Comparison of ENCODE assay signal across 8 cellular contexts in the genomic region with DNA sequence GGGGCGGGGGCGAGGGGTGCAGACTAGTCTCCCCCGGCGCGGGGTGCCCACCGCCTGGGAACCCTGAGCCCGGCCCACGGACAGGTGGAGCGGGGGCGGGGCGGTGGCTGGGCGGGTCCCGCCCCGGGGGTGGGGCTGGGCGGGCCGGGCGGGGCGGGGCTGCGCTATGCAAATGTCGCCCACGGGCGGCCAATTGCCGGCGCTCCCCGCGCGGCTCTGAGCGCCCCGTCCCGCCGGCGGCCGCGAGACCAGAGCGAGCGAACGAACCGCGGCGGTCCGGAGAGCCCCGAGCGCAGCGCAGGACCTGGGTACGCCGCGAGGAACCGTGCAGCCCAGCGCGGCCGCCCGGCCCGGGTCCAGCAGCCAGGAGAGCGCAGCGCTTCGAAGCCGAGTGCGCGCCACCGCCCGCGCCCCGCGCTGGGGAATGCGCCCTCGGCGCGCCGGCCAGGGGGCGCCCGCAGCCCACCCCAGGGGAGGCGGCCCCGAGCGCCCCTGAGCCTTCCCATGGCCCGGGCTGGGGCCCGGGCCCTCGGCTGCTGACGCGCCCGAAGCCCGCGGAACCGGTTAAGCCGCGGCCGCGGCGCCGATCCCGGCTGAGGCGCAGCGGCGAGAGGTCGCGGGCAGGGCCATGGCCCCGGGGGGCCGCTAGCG. TPM values are rescaled to one million over a fixed set of nuclear protein-coding genes. Genes with fewer than 3 reads are reported as not detected.
DNase-seq lines count a peak whose midpoint lies in the region; ATAC-seq and TF ChIP-seq lines count a peak whose summit lies in the region.

TSS of gene SEMA3F (plus strand) at position 485 of the 651 bp plus-strand sequence. CDS start 4,299 bp downstream, outside the sequence.

- no peaks in the 10 kb centered on the region for H3K9me3 ChIP-seq in CD8-positive, alpha-beta T cell (ENCODE audit: low read length)
- H3K9me3 ChIP-seq in mammary epithelial cell (replicated peaks; ENCODE audit: insufficient read depth, low read length) = no peaks in the 10 kb centered on the region

- no peak for TF ChIP-seq CTCF in CD8-positive, alpha-beta T cell (IDR thresholded peaks at IDR 0.05)
- no peak for TF ChIP-seq CTCF in mammary epithelial cell (conservative IDR thresholded peaks at IDR 0.05 in 1 of 2, IDR thresholded peaks at IDR 0.05 in 1 of 2; ENCODE audit: extremely low read depth in 1 of 2, insufficient read depth in 1 of 2, low read depth in 1 of 2, low read length in 2 of 2)

- CTCF ChIA-PET in CD8-positive, alpha-beta T cell (lab: Charles Lee) = no interaction called here
- CTCF ChIA-PET in mammary epithelial cell (lab: Charles Lee; ENCODE audit: low non-redundant PET) = no interaction called here

- no peaks in the 10 kb centered on the region for H3K36me3 Mint-ChIP-seq in CD8-positive, alpha-beta T cell
- no peaks in the 10 kb centered on the region for H3K36me3 Mint-ChIP-seq in IgD-negative memory B cell

- H3K4me1 Mint-ChIP-seq in CD8-positive, alpha-beta T cell (ENCODE audit: low read depth) = peaks cover 12% of the 10 kb centered on the region
- peaks cover 0 to 7% (median 2%) of the 10 kb centered on the region in 3 donors for H3K4me1 Mint-ChIP-seq in IgD-negative memory B cell

- POLR2A ChIA-PET in CD8-positive, alpha-beta T cell (lab: Charles Lee) = no interaction called here

- peak; percentile 89 for ATAC-seq in CD8-positive, alpha-beta T cell
- ATAC-seq in GM19455 (IDR thresholded peaks at IDR 0.05; ENCODE audit: unreplicated experiment) = peak; percentile 74

- H3K4me3 Mint-ChIP-seq in CD8-positive, alpha-beta T cell = peak within 1 kb of the TSS; percentile 82
- peak within 1 kb of the TSS; percentile 79 to 92 (median 88) for H3K4me3 Mint-ChIP-seq in IgD-negative memory B cell

- peak within 1 kb of the TSS; percentile 39 for H3K4me3 ChIP-seq in CD8-positive, alpha-beta T cell (ENCODE audit: low read depth, low read length)
- peak within 1 kb of the TSS; percentile 69 to 84 (median 71) for H3K4me3 ChIP-seq in mammary epithelial cell (replicated peaks in 1 of 3; ENCODE audit: insufficient read depth in 1 of 3, low read depth in 2 of 3, low read length in 3 of 3)

- H3K79me2 ChIP-seq in mammary epithelial cell (ENCODE audit: insufficient read depth, low read length) = peaks cover 49% of the 10 kb centered on the region

- peaks cover 9% of the 10 kb centered on the region for H3K27me3 ChIP-seq in CD8-positive, alpha-beta T cell (ENCODE audit: insufficient read depth, low read length)
- no peaks in the 10 kb centered on the region for H3K27me3 ChIP-seq in mammary epithelial cell (ENCODE audit: insufficient read depth, low read length)

- no peaks in the 10 kb centered on the region for H4K20me1 ChIP-seq in mammary epithelial cell (ENCODE audit: insufficient read depth, low read length)

- intact Hi-C loops in CD8-positive, alpha-beta T cell (cut with DNase I, micrococcal nuclease) = loop anchor here (1.0 to 2.0 kb wide), 2 partner anchors 66 to 67 kb away; partner anchors contain the start of gene RBM5 (in 2 of the 2)
- intact Hi-C loops in mammary epithelial cell (cut with micrococcal nuclease) = loop anchor here (1.0 kb wide), 3 partner anchors 9 to 34 kb away; no protein-coding TSS in a partner anchor

- H3K4me1 ChIP-seq in CD8-positive, alpha-beta T cell (ENCODE audit: insufficient read depth, low read length) = peaks cover 9% of the 10 kb centered on the region
- peaks cover 70% of the 10 kb centered on the region for H3K4me1 ChIP-seq in mammary epithelial cell (ENCODE audit: insufficient read depth, low read length)

- H2AFZ ChIP-seq in mammary epithelial cell (ENCODE audit: low read depth, low read length) = peak within 1 kb of the TSS; percentile 6

- no peak within 1 kb of the TSS for H3K27ac Mint-ChIP-seq in CD8-positive, alpha-beta T cell
- H3K27ac Mint-ChIP-seq in IgD-negative memory B cell = peak within 1 kb of the TSS in 1 of 3 donors; percentile 53

- peak; percentile 22 to 73 (median 58) for DNase-seq in CD8-positive, alpha-beta T cell
- DNase-seq in UCSD-AML1 (lab: John Stamatoyannopoulos, UW; ENCODE audit: unreplicated experiment) = peak; percentile 81
- DNase-seq in mammary epithelial cell = peak; percentile 81
- peak; percentile 73 for DNase-seq in iris pigment epithelial cell (ENCODE audit: low read depth)
- peak; percentile 72 for DNase-seq in stimulated activated CD4-positive, alpha-beta T cell treated with anti-CD3 and anti-CD28 coated beads, Interleukin-15, amount 100 ng/mL, for 24 hours
- DNase-seq in SHP77 (lab: John Stamatoyannopoulos, UW) = no peak

- no peaks in the 10 kb centered on the region for H3K9me3 Mint-ChIP-seq in CD8-positive, alpha-beta T cell
- no peaks in the 10 kb centered on the region for H3K9me3 Mint-ChIP-seq in IgD-negative memory B cell

- H3K4me2 ChIP-seq in mammary epithelial cell (ENCODE audit: insufficient read depth, low read depth, low read length) = peak within 1 kb of the TSS; percentile 90

- H3K27me3 Mint-ChIP-seq in CD8-positive, alpha-beta T cell (ENCODE audit: low read depth) = peaks cover 31% of the 10 kb centered on the region
- H3K27me3 Mint-ChIP-seq in IgD-negative memory B cell = peaks cover 17% of the 10 kb centered on the region

- dilution Hi-C loops in mammary epithelial cell (cut with HindIII; ENCODE audit: low sequenced_read_pairs) = loop anchor here (5.0 kb wide), 2 partner anchors 37 to 92 kb away; partner anchors contain the start of gene GNAT1

- H3K36me3 ChIP-seq in CD8-positive, alpha-beta T cell (ENCODE audit: insufficient read depth, low read length) = no peaks in the 10 kb centered on the region
- H3K36me3 ChIP-seq in mammary epithelial cell (ENCODE audit: insufficient read depth, low read length) = no peaks in the 10 kb centered on the region

- 0% methylated on average over 5 of the region's 98 CpGs for WGBS in mammary epithelial cell (ENCODE audit: low coverage, missing lambda C conversion rate)

- H3K9ac ChIP-seq in mammary epithelial cell (ENCODE audit: insufficient read depth, low read length) = peak within 1 kb of the TSS; percentile 74

- in situ Hi-C loops in mammary epithelial cell (cut with MboI; ENCODE audit: low sequenced_read_pairs in 2 of 2) = no loop called here

- H3K27ac ChIP-seq in CD8-positive, alpha-beta T cell (ENCODE audit: low read depth, low read length) = no peak within 1 kb of the TSS
- H3K27ac ChIP-seq in mammary epithelial cell (ENCODE audit: insufficient read depth, low read depth, low read length) = peak within 1 kb of the TSS; percentile 67

- TSS peak; percentile 38 for BruUV-seq in mammary epithelial cell (replicated peaks; lab: Mats Ljungman, UMichigan)

RNA-seq across cellular contexts. Expression of gene SEMA3F, which starts in this region (rescaled TPM):
- under 1 TPM; 0.14 to 0.41 TPM for total RNA-seq in CD8-positive, alpha-beta T cell
- polyA plus RNA-seq in IgD-negative memory B cell = not detected
- total RNA-seq in mammary epithelial cell = 100 to 1,000 TPM; 102 to 129 TPM
- 108 TPM for polyA plus RNA-seq in mammary epithelial cell
- 76.2 TPM for polyA minus RNA-seq in mammary epithelial cell

Comparison
In these comparisons a context has a peak if more than half of its experiments do, and no peak if none do; other contexts are left out.
1. RNA of gene SEMA3F (total RNA-seq): 102 to 129 TPM in mammary epithelial cell; 0.14 to 0.41 TPM in CD8-positive, alpha-beta T cell; every median in the first group is over 10 times any median in the second.
2. RNA of gene SEMA3F (polyA plus RNA-seq): 108 TPM in mammary epithelial cell (single experiment); not detected in IgD-negative memory B cell (single experiment); every median in the first group is over 100 times any median in the second.
3. Peak in DNase-seq, ATAC-seq and H3K4me3 ChIP-seq in CD8-positive, alpha-beta T cell; RNA of the gene not detected or under 1 TPM.
4. DNase-seq: peak in UCSD-AML1 (single experiment), mammary epithelial cell (single experiment), iris pigment epithelial cell (single experiment) and stimulated activated CD4-positive, alpha-beta T cell treated with anti-CD3 and anti-CD28 coated beads, Interleukin-15, amount 100 ng/mL, for 24 hours (single experiment); none in SHP77 (0 of 2).